In the genomic region with DNA sequence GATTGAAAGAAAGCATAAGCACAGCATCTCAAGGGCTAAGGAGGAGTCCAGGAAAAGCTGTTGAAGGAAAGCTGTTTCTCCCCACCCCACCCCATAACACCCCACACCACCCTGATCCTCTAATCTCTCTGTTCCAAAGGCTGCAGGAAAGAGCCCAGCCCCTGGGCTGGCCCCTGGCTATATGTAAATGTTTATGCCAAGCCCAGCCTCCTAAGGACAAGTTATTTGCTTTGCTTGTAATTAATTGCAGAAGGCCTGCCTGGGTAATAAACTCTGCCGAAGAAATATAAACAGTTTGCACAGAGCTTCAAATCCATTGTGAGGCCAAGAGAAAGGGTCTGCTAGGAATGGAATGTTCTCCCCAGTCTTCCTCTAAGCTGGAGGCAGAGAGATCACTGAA, we compare ENCODE assay signal across 13 cellular contexts. TPM values are rescaled to one million over a fixed set of nuclear protein-coding genes. Genes with fewer than 3 reads are reported as not detected.
DNase-seq lines count a peak whose midpoint lies in the region; ATAC-seq and TF ChIP-seq lines count a peak whose summit lies in the region.
"Had no signal": no experiment of that assay in that cellular context is flagged by ENCODE, and none has a peak within 500 bp of the region (broad histone marks: within the 10 kb centered on the region; RNA-seq: fewer than 3 reads in every experiment).

No MANE protein-coding gene starts in this region.

- H2BK120ac ChIP-seq in H9 (ENCODE audit: low read depth, low read length, poor library complexity, severe bottlenecking) = no peak overlapping the region
- peak overlapping the region; percentile 95 for H2BK120ac ChIP-seq in mesendoderm (ENCODE audit: low read depth, low read length)

- no peak for ATAC-seq in activated T-helper 17 cell treated with anti-CD3 and anti-CD28 coated beads, Interleukin-2, amount 50 U/mL, for 72 hours (replicated peaks)
- ATAC-seq in GM21786 (IDR thresholded peaks at IDR 0.05; ENCODE audit: unreplicated experiment) (no peak), HG02870 (IDR thresholded peaks at IDR 0.05; ENCODE audit: unreplicated experiment) (no peak)

- H3K27ac Mint-ChIP-seq in H9 = peak overlapping the region in 1 of 3 experiments; percentile 97; a peak in 2 of 7 replicates
- peak overlapping the region; percentile 38 for H3K27ac Mint-ChIP-seq in activated T-helper 17 cell treated with anti-CD3 and anti-CD28 coated beads, Interleukin-2, amount 50 U/mL, for 72 hours

- H2AK5ac ChIP-seq in H9 (ENCODE audit: insufficient read length, low read length) (peak overlapping the region; percentile 9), mesendoderm (ENCODE audit: low read length) (peak overlapping the region; percentile 64)

- peak overlapping the region; percentile 43 for H3T11ph ChIP-seq in H9 (ENCODE audit: low read length)

- H3K14ac ChIP-seq in H9 (ENCODE audit: insufficient read depth, low read length) = no peak overlapping the region

- no peak overlapping the region for H4K91ac ChIP-seq in H9 (ENCODE audit: insufficient read length, low read depth, low read length)

- H3K23ac ChIP-seq in H9 (ENCODE audit: insufficient read length, low read depth, low read length) = no peak overlapping the region
- no peak overlapping the region for H3K23ac ChIP-seq in mesendoderm (ENCODE audit: low read length)

- H2AFZ ChIP-seq in H9 (ENCODE audit: low read length) = no peak overlapping the region

- H3K23me2 ChIP-seq in H9 (ENCODE audit: insufficient read length, low read depth, low read length, poor library complexity, severe bottlenecking) = no peaks in the 10 kb centered on the region

- no CpG with 5 or more reads among the region's 1 CpG for WGBS in H9 (ENCODE audit: extremely low coverage, insufficient read length, low lambda C conversion rate)
- WGBS in mesendoderm (ENCODE audit: extremely low coverage, insufficient coverage, low lambda C conversion rate) = no CpG with 5 or more reads among the region's 1 CpG

- peaks cover 35 to 68% of the 10 kb centered on the region in 2 experiments for H3K4me1 Mint-ChIP-seq in H9
- peaks cover 41% of the 10 kb centered on the region for H3K4me1 Mint-ChIP-seq in activated T-helper 17 cell treated with anti-CD3 and anti-CD28 coated beads, Interleukin-2, amount 50 U/mL, for 72 hours

- H3K36me3 ChIP-seq in BLaER1 (peaks cover 19% of the 10 kb centered on the region), mesendoderm (ENCODE audit: control insufficient read depth, insufficient read depth, low read length) (no peaks in the 10 kb centered on the region)
- H3K36me3 ChIP-seq: tibial artery had no signal

- H3K9me3 Mint-ChIP-seq in H9 = peaks cover 4 to 11% of the 10 kb centered on the region in 2 experiments; a peak in 4 of 5 replicates
- H3K9me3 Mint-ChIP-seq in activated T-helper 17 cell treated with anti-CD3 and anti-CD28 coated beads, Interleukin-2, amount 50 U/mL, for 72 hours = no peaks in the 10 kb centered on the region

- H2BK5ac ChIP-seq in H9 (ENCODE audit: insufficient read length, low read length) (no peak overlapping the region), mesendoderm (ENCODE audit: low read length) (peak overlapping the region; percentile 91)

- H3K4me2 ChIP-seq in BLaER1 (peak overlapping the region; percentile 86), H9 (ENCODE audit: insufficient read depth, insufficient read length, low read length) (no peak overlapping the region), mesendoderm (ENCODE audit: low read length) (no peak overlapping the region)

- peaks cover 43% of the 10 kb centered on the region for H4K20me1 ChIP-seq in BLaER1
- no peaks in the 10 kb centered on the region for H4K20me1 ChIP-seq in H9 (ENCODE audit: control insufficient read depth, insufficient read depth, insufficient read length)

- peak overlapping the region; percentile 79; the same call in 1 of the 2 replicates for H3K27ac ChIP-seq in BLaER1
- H3K27ac ChIP-seq in H9 (ENCODE audit: insufficient read length, low read depth, low read length) = peak overlapping the region; percentile 94
- peak overlapping the region; percentile 98 for H3K27ac ChIP-seq in mesendoderm (ENCODE audit: low read depth, low read length)
- H3K27ac ChIP-seq: tibial artery had no signal

- no peaks in the 10 kb centered on the region for H3K9me3 ChIP-seq in BLaER1
- no peaks in the 10 kb centered on the region for H3K9me3 ChIP-seq in H9 (ENCODE audit: control insufficient read depth, low read depth, low read length)
- H3K9me3 ChIP-seq: tibial artery had no signal

- H4K5ac ChIP-seq in H9 (ENCODE audit: insufficient read length, low read depth, low read length) = no peak overlapping the region
- H4K5ac ChIP-seq in mesendoderm (ENCODE audit: low read length) = peak overlapping the region; percentile 98

- no peak overlapping the region for H3K4me3 ChIP-seq in BLaER1
- no peak overlapping the region for H3K4me3 ChIP-seq in mesendoderm (ENCODE audit: low read length)
- H3K4me3 ChIP-seq: tibial artery had no signal

- H2BK15ac ChIP-seq in H9 (ENCODE audit: low read depth, low read length) (no peak overlapping the region), mesendoderm (replicated peaks; ENCODE audit: low read depth) (peak overlapping the region; percentile 37)

- no peak overlapping the region for H3K4me3 Mint-ChIP-seq in H9
- no peak overlapping the region for H3K4me3 Mint-ChIP-seq in activated T-helper 17 cell treated with anti-CD3 and anti-CD28 coated beads, Interleukin-2, amount 50 U/mL, for 72 hours

- no peaks in the 10 kb centered on the region for H3K27me3 Mint-ChIP-seq in H9 (ENCODE audit: low read depth)
- no peaks in the 10 kb centered on the region for H3K27me3 Mint-ChIP-seq in activated T-helper 17 cell treated with anti-CD3 and anti-CD28 coated beads, Interleukin-2, amount 50 U/mL, for 72 hours

- H3K79me2 ChIP-seq in H9 (ENCODE audit: insufficient read depth, low read length) (no peaks in the 10 kb centered on the region), mesendoderm (ENCODE audit: control insufficient read depth, insufficient read depth, low read length) (peaks cover 22% of the 10 kb centered on the region)

- H2BK12ac ChIP-seq in H9 (ENCODE audit: insufficient read length, low read depth, low read length) = no peak overlapping the region

- H4K8ac ChIP-seq in H9 (replicated peaks; ENCODE audit: insufficient read length, low read depth, low read length) (no peak overlapping the region), mesendoderm (ENCODE audit: low read depth, low read length) (peak overlapping the region; percentile 56)

- no peak overlapping the region for H3K56ac ChIP-seq in H9 (ENCODE audit: insufficient read length, low read depth, low read length)
- H3K56ac ChIP-seq in mesendoderm (ENCODE audit: low read length) = peak overlapping the region; percentile 82

- H3K4me1 ChIP-seq in BLaER1 (peaks cover 97% of the 10 kb centered on the region), H9 (ENCODE audit: insufficient read depth, low read length) (peaks cover 14% of the 10 kb centered on the region; the same call in 1 of the 2 replicates), mesendoderm (ENCODE audit: control insufficient read depth, low read depth, low read length) (peaks cover 24% of the 10 kb centered on the region)

- TF ChIP-seq CTCF in H9 (conservative IDR thresholded peaks at IDR 0.05) = no peak

- no peak for DNase-seq in H9
- DNase-seq in mesendoderm = no peak
- no peak for DNase-seq in NCI-H2196 treated with DMSO at 0.1 percent for 48 hours (lab: John Stamatoyannopoulos, UW; ENCODE audit: unreplicated experiment)
- no peak for DNase-seq in NCI-H2227 treated with DMSO at 0.1 percent for 48 hours (lab: John Stamatoyannopoulos, UW)
- DNase-seq: cerebellar nuclear complex; NCI-H1105; RPMI8226; stimulated activated CD4-positive, alpha-beta T cell treated with anti-CD3 and anti-CD28 coated beads, Interleukin-4, amount 100 ng/mL, for 24 hours; tibial artery had no signal

- H3K27me3 ChIP-seq in BLaER1 (no peaks in the 10 kb centered on the region), H9 (ENCODE audit: insufficient read depth, low read length) (no peaks in the 10 kb centered on the region), mesendoderm (ENCODE audit: insufficient read depth, low read length, poor library complexity) (no peaks in the 10 kb centered on the region)
- H3K27me3 ChIP-seq: tibial artery had no signal

- no peak overlapping the region for H2BK20ac ChIP-seq in H9 (ENCODE audit: low read depth, low read length, poor library complexity, severe bottlenecking)

- no peak overlapping the region for H3K4ac ChIP-seq in H9 (ENCODE audit: low read depth, low read length)
- H3K4ac ChIP-seq in mesendoderm (ENCODE audit: low read depth, low read length) = peak overlapping the region; percentile 97

- no peak overlapping the region for H3K18ac ChIP-seq in H9 (ENCODE audit: insufficient read length, low read depth, low read length)
- H3K18ac ChIP-seq in mesendoderm (ENCODE audit: low read length) = peak overlapping the region; percentile 94

- peaks cover 0 to 11% (median 10%) of the 10 kb centered on the region in 3 experiments; a peak in 5 of 7 replicates for H3K36me3 Mint-ChIP-seq in H9 (ENCODE audit: insufficient read depth in 1 of 3, low read depth in 3 of 3)
- no peaks in the 10 kb centered on the region for H3K36me3 Mint-ChIP-seq in activated T-helper 17 cell treated with anti-CD3 and anti-CD28 coated beads, Interleukin-2, amount 50 U/mL, for 72 hours (ENCODE audit: low read depth)

- H3K79me1 ChIP-seq in H9 (ENCODE audit: insufficient read depth, low read depth, low read length, poor library complexity, severe bottlenecking) (no peaks in the 10 kb centered on the region), mesendoderm (ENCODE audit: low read length) (peaks cover 13% of the 10 kb centered on the region)

- H3K9ac ChIP-seq in BLaER1 (peak overlapping the region; percentile 48; the same call in 1 of the 2 replicates), H9 (ENCODE audit: extremely low read depth, insufficient read length, low read length) (no peak overlapping the region), mesendoderm (ENCODE audit: low read length) (peak overlapping the region; percentile 67)

RNA-seq across cellular contexts. Expression of a gene that starts 21.2 kb away (rescaled TPM):
- 20.6 and 22.1 TPM in 2 replicates for total RNA-seq in H9 (2021)
- total RNA-seq in activated T-helper 17 cell treated with anti-CD3 and anti-CD28 coated beads, Interleukin-2, amount 50 U/mL, for 72 hours = 10 to 100 TPM; 10.7 to 14.7 TPM
- polyA plus RNA-seq in mesendoderm (2013, experiment 1 of 2) = 42.6 TPM
- 43.2 TPM for polyA plus RNA-seq in mesendoderm (2013, experiment 2 of 2)
